In the genomic region with DNA sequence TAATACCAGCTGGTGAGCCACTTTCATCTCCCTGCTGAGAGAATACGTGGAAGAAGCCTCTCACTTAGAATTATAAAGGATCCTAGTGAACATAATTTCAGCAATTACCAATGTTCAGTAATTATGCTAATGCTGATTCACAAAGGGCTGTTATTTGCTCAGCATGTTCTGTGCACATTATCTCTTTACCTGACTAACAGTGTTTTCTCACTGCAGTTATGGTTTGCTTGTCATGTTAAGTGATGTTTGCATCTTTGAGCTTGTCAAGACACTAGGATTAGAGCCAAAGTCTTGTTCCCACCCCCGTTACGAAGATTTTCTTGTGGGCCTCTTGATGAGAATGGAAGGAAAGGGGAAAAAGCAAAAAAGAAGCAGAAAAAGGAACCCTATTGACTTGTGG, we compare ENCODE assay signal across 24 cellular contexts.
"Had no signal": no experiment of that assay in that cellular context is flagged by ENCODE, and none has a peak within 500 bp of the region (broad histone marks: within the 10 kb centered on the region; RNA-seq: fewer than 3 reads in every experiment).

No MANE protein-coding gene starts in this region.

- DNase-seq: activated CD4-positive, alpha-beta T cell treated with anti-CD3 and anti-CD28 coated beads for 48 hours; activated CD4-positive, alpha-beta T cell treated with anti-CD3 and anti-CD28 coated beads, Interleukin-2, amount 50 U/mL, for 48 hours; activated CD4-positive, CD25-positive, alpha-beta regulatory T cell treated with anti-CD3 and anti-CD28 coated beads, Interleukin-2, amount 50 U/mL, for 72 hours; activated CD8-positive, alpha-beta memory T cell treated with anti-CD3 and anti-CD28 coated beads for 24 hours; activated gamma-delta T cell; activated naive CD4-positive, alpha-beta T cell treated with anti-CD3 and anti-CD28 coated beads for 36 hours; activated T-cell treated with anti-CD3 and anti-CD28 coated beads, Interleukin-2, amount 50 U/mL, for 4 hours; amygdala; brain microvascular endothelial cell; MG63; MV-4-11; NCI-H1092 treated with DMSO at 0.1 percent for 48 hours; NCI-H187 treated with DMSO at 0.1 percent for 48 hours; NCI-H2081 treated with DMSO at 0.1 percent for 48 hours; NCI-H446; NCI-H524; PC-3; SHP77 treated with DMSO at 0.1 percent for 48 hours; T-helper 17 cell; T-helper 9 cell had no signal

- H3K9me3 ChIP-seq: MG63 had no signal

- FAIRE-seq: astrocyte, RCC 7860 had no signal

- H3K36me3 ChIP-seq: brain microvascular endothelial cell, cardiac muscle cell, MG63 had no signal

- H3K4me3 ChIP-seq: cardiac muscle cell, MG63 had no signal

- H3K27ac ChIP-seq: brain microvascular endothelial cell, cardiac muscle cell had no signal

- H3K27me3 ChIP-seq: brain microvascular endothelial cell, cardiac muscle cell had no signal

- ATAC-seq: activated T-cell treated with anti-CD3 and anti-CD28 coated beads, Interleukin-2, amount 50 U/mL, for 4 hours; PC-3; T-helper 17 cell; WTC11 had no signal
